In genomic region chr6:157221049-157221816, GRCh38 we compare ENCODE assay signal across 8 cellular contexts.
DNase-seq lines count a peak whose midpoint lies in the region; ATAC-seq, FAIRE-seq and TF ChIP-seq lines count a peak whose summit lies in the region.

No MANE protein-coding gene starts in this region.

- H3K9me1 ChIP-seq in keratinocyte (ENCODE audit: control insufficient read depth, extremely low read depth, insufficient read depth, low read length) = no peaks in the 10 kb centered on the region

- H4K20me1 ChIP-seq in keratinocyte (ENCODE audit: control insufficient read depth, extremely low read depth, insufficient read depth, low read length) = no peaks in the 10 kb centered on the region

- peak; percentile 69 for FAIRE-seq in keratinocyte (lab: Jason Lieb, UNC)

- H2AFZ ChIP-seq in keratinocyte (ENCODE audit: control insufficient read depth, low read length) = peak overlapping the region; percentile 84

- no peak for TF ChIP-seq POLR2A in breast epithelium (IDR thresholded peaks at IDR 0.05)

- dilution Hi-C loops in keratinocyte (cut with MboI; ENCODE audit: extremely low pct_ligation_motif_present, low sequenced_read_pairs) = no loop called here

- TF ChIP-seq CTCF in VCaP (conservative IDR thresholded peaks at IDR 0.05) (no peak; the same call in 1 of the 2 replicates), breast epithelium (IDR thresholded peaks at IDR 0.05) (no peak), keratinocyte (optimal IDR thresholded peaks at IDR 0.05 in 1 of 3, IDR thresholded peaks at IDR 0.05 in 1 of 3, conservative IDR thresholded peaks at IDR 0.05 in 1 of 3; ENCODE audit: extremely low read depth in 1 of 3, insufficient read depth in 2 of 3, low read length in 3 of 3) (peak in 1 of 3 experiments; percentile 17)

- ATAC-seq in GM19023 (IDR thresholded peaks at IDR 0.05; ENCODE audit: unreplicated experiment) = no peak

- H3K4me1 ChIP-seq in breast epithelium (peaks cover 3 to 13% of the 10 kb centered on the region in 2 donors), keratinocyte (ENCODE audit: control insufficient read depth, extremely low read depth, insufficient read depth, low read length) (peaks cover 20% of the 10 kb centered on the region)

- no peaks in the 10 kb centered on the region for H3K36me3 ChIP-seq in breast epithelium
- H3K36me3 ChIP-seq in keratinocyte (ENCODE audit: control insufficient read depth in 2 of 2, extremely low read depth in 1 of 2, insufficient read depth in 2 of 2, low read length in 2 of 2) = no peaks in the 10 kb centered on the region

- DNase-seq in D341Med (ENCODE audit: low spot score) = peak; percentile 94
- DNase-seq in H4 (ENCODE audit: low spot score) = peak; percentile 8
- peak; percentile 32 to 41 for DNase-seq in NCI-H1930 (lab: John Stamatoyannopoulos, UW)
- DNase-seq in breast epithelium (ENCODE audit: low spot score in 2 of 2) = peak; percentile 88 to 94
- DNase-seq in keratinocyte (ENCODE audit: low read depth, low spot score) = peak; percentile 25
- peak; percentile 80 to 82 for DNase-seq in stimulated activated CD4-positive, alpha-beta T cell treated with anti-CD3 and anti-CD28 coated beads, Interleukin-15, amount 100 ng/mL, for 48 hours (ENCODE audit: low read depth in 2 of 2)

- no peaks in the 10 kb centered on the region for H3K27me3 ChIP-seq in breast epithelium
- H3K27me3 ChIP-seq in keratinocyte (ENCODE audit: control insufficient read depth, extremely low read depth, insufficient read depth, low read length) = no peaks in the 10 kb centered on the region

- H3K79me2 ChIP-seq in keratinocyte (ENCODE audit: control insufficient read depth, insufficient read depth, low read length) = no peaks in the 10 kb centered on the region

- H3K9ac ChIP-seq in keratinocyte (ENCODE audit: control insufficient read depth, extremely low read depth, insufficient read depth, low read length) = peak overlapping the region; percentile 61

- peak overlapping the region; percentile 75 for H3K27ac ChIP-seq in VCaP
- H3K27ac ChIP-seq in breast epithelium = peak overlapping the region; percentile 15 to 56
- H3K27ac ChIP-seq in keratinocyte (ENCODE audit: control insufficient read depth, insufficient read depth, low read length) = peak overlapping the region; percentile 49

- H3K4me3 ChIP-seq in breast epithelium (peak overlapping the region; percentile 35 to 55 (median 46)), keratinocyte (ENCODE audit: control insufficient read depth in 2 of 3, extremely low read depth in 1 of 3, insufficient read depth in 2 of 3, low read depth in 1 of 3, low read length in 3 of 3) (peak overlapping the region; percentile 9 to 56 (median 52))

- intact Hi-C loops in breast epithelium (cut with DNase I; ENCODE audit: low total_unique reads) = no loop called here

- H3K4me2 ChIP-seq in keratinocyte (ENCODE audit: control insufficient read depth, extremely low read depth, insufficient read depth, low read depth, low read length) = peak overlapping the region; percentile 81

- H3K9me3 ChIP-seq in breast epithelium (no peaks in the 10 kb centered on the region), keratinocyte (ENCODE audit: control insufficient read depth, low read depth, low read length) (no peaks in the 10 kb centered on the region)

Comparison
In these comparisons a context has a peak if more than half of its experiments do, and no peak if none do; other contexts are left out.
1. DNase-seq: peak in every context shown above with its lines; median percentile 94 in D341Med; 91 in breast epithelium; 81 in stimulated activated CD4-positive, alpha-beta T cell treated with anti-CD3 and anti-CD28 coated beads, Interleukin-15, amount 100 ng/mL, for 48 hours; 36 in NCI-H1930; 25 in keratinocyte; 8 in H4.